Comparison of ENCODE assay signal across 10 cellular contexts in the genomic region with DNA sequence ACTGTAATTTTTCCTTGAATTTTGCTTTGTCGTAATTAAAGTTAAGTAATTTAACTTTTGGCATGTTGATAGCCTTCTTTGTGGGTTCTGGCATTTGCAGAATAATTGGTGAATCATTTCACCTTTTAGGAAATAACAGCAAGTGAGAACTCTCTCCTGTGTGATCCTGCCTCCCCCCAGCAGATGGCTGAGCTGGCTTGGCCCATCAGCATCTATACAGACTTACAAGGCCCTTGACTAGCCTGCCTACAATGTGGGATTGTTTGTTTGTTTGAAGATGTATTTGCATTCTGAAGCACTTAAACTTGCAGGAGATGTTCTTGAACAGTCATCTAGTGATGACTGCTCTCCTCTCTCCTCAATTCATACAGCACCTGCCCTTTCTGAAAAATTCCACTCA. TPM values are rescaled to one million over a fixed set of nuclear protein-coding genes. Genes with fewer than 3 reads are reported as not detected.
A peak's percentile ranks its signal among the peaks of the same experiment; 100 is the strongest.
DNase-seq lines count a peak whose midpoint lies in the region; TF ChIP-seq lines count a peak whose summit lies in the region.
"Had no signal": no experiment of that assay in that cellular context is flagged by ENCODE, and none has a peak within 500 bp of the region (broad histone marks: within the 10 kb centered on the region; RNA-seq: fewer than 3 reads in every experiment).

No MANE protein-coding gene starts in this region.

- peaks cover 4% of the 10 kb centered on the region for H3F3A ChIP-seq in smooth muscle cell (ENCODE audit: low read depth)

- H3K79me2 ChIP-seq in mammary epithelial cell (ENCODE audit: insufficient read depth, low read length) (peaks cover 2% of the 10 kb centered on the region), smooth muscle cell (ENCODE audit: low read depth) (no peaks in the 10 kb centered on the region)

- TF ChIP-seq CTCF in mammary epithelial cell (conservative IDR thresholded peaks at IDR 0.05 in 1 of 2, IDR thresholded peaks at IDR 0.05 in 1 of 2; ENCODE audit: extremely low read depth in 1 of 2, insufficient read depth in 1 of 2, low read depth in 1 of 2, low read length in 2 of 2): peak in 1 of 2 donors; percentile 19
- no peak for TF ChIP-seq CTCF in breast epithelium (IDR thresholded peaks at IDR 0.05)
- TF ChIP-seq CTCF in epithelial cell of esophagus (IDR thresholded peaks at IDR 0.05; ENCODE audit: insufficient read depth, low read depth, low read length, missing control alignments): no peak
- TF ChIP-seq CTCF in smooth muscle cell (IDR thresholded peaks at IDR 0.05; ENCODE audit: borderline replicate concordance, insufficient read depth, poor library complexity, severe bottlenecking): peak; percentile 20
- TF ChIP-seq CTCF in esophagus muscularis mucosa (IDR thresholded peaks at IDR 0.05): no peak
- TF ChIP-seq CTCF in tibial nerve (IDR thresholded peaks at IDR 0.05): no peak

- DNase-seq in mammary epithelial cell: peak; percentile 16
- no peak for DNase-seq in breast epithelium (ENCODE audit: low spot score in 2 of 2)
- peak; percentile 83 for DNase-seq in NCI-H510A treated with DMSO at 0.1 percent for 48 hours (lab: John Stamatoyannopoulos, UW)
- peak; percentile 29 for DNase-seq in epithelial cell of esophagus (ENCODE audit: low read depth)
- DNase-seq in smooth muscle cell (lab: John Stamatoyannopoulos, UW; ENCODE audit: unreplicated experiment): no peak
- no peak for DNase-seq in esophagus muscularis mucosa (ENCODE audit: extremely low spot score)
- no peak for DNase-seq in OCI-M1 (lab: John Stamatoyannopoulos, UW)
- no peak for DNase-seq in tibial nerve (ENCODE audit: low spot score in 2 of 2)
- DNase-seq: MM.1S had no signal

- H2AFZ ChIP-seq in mammary epithelial cell (ENCODE audit: low read depth, low read length) (no peak overlapping the region), smooth muscle cell (ENCODE audit: low read depth) (no peak overlapping the region)

- CTCF ChIA-PET in mammary epithelial cell (lab: Charles Lee; ENCODE audit: low non-redundant PET): no interaction called here

- TF ChIP-seq POLR2A in breast epithelium (IDR thresholded peaks at IDR 0.05) (no peak), esophagus muscularis mucosa (IDR thresholded peaks at IDR 0.05; ENCODE audit: low read depth) (no peak), tibial nerve (IDR thresholded peaks at IDR 0.05) (no peak)

- no peak overlapping the region for H3K27ac ChIP-seq in mammary epithelial cell (ENCODE audit: insufficient read depth, low read depth, low read length)
- no peak overlapping the region for H3K27ac ChIP-seq in breast epithelium
- no peak overlapping the region for H3K27ac ChIP-seq in smooth muscle cell (ENCODE audit: low read depth)
- H3K27ac ChIP-seq in esophagus muscularis mucosa (replicated peaks in 1 of 4): no peak overlapping the region
- H3K27ac ChIP-seq in tibial nerve: no peak overlapping the region
- H3K27ac ChIP-seq: right atrium auricular region had no signal

- H3K4me1 ChIP-seq in mammary epithelial cell (ENCODE audit: insufficient read depth, low read length) (peaks cover 10% of the 10 kb centered on the region), breast epithelium (no peaks in the 10 kb centered on the region), smooth muscle cell (ENCODE audit: low read depth) (no peaks in the 10 kb centered on the region), esophagus muscularis mucosa (peaks cover 13 to 29% (median 26%) of the 10 kb centered on the region in 4 donors), tibial nerve (no peaks in the 10 kb centered on the region)
- H3K4me1 ChIP-seq: right atrium auricular region had no signal

- H3K9me3 ChIP-seq in mammary epithelial cell (replicated peaks; ENCODE audit: insufficient read depth, low read length) (no peaks in the 10 kb centered on the region), breast epithelium (no peaks in the 10 kb centered on the region), smooth muscle cell (replicated peaks; ENCODE audit: low read depth) (no peaks in the 10 kb centered on the region), esophagus muscularis mucosa (no peaks in the 10 kb centered on the region), tibial nerve (no peaks in the 10 kb centered on the region)
- H3K9me3 ChIP-seq: right atrium auricular region had no signal

- intact Hi-C loops in mammary epithelial cell (cut with micrococcal nuclease): no loop called here
- intact Hi-C loops in breast epithelium (cut with DNase I; ENCODE audit: low total_unique reads): no loop called here
- intact Hi-C loops in esophagus muscularis mucosa (cut with DNase I): no loop called here

- dilution Hi-C loops in mammary epithelial cell (cut with HindIII; ENCODE audit: low sequenced_read_pairs): no loop called here

- TF ChIP-seq EP300 in esophagus muscularis mucosa (IDR thresholded peaks at IDR 0.05): no peak
- TF ChIP-seq EP300 in tibial nerve (IDR thresholded peaks at IDR 0.05): no peak

- H3K4me3 ChIP-seq in mammary epithelial cell (replicated peaks in 1 of 3; ENCODE audit: insufficient read depth in 1 of 3, low read depth in 2 of 3, low read length in 3 of 3) (no peak overlapping the region), breast epithelium (no peak overlapping the region), epithelial cell of esophagus (ENCODE audit: low read length) (no peak overlapping the region), smooth muscle cell (no peak overlapping the region), esophagus muscularis mucosa (no peak overlapping the region), tibial nerve (no peak overlapping the region)
- H3K4me3 ChIP-seq: right atrium auricular region had no signal

- in situ Hi-C loops in mammary epithelial cell (cut with MboI; ENCODE audit: low sequenced_read_pairs in 2 of 2): no loop called here

- H3K36me3 ChIP-seq in mammary epithelial cell (ENCODE audit: insufficient read depth, low read length): peaks cover 2% of the 10 kb centered on the region
- peaks cover 6% of the 10 kb centered on the region for H3K36me3 ChIP-seq in breast epithelium
- no peaks in the 10 kb centered on the region for H3K36me3 ChIP-seq in smooth muscle cell (ENCODE audit: low read depth)
- peaks cover 18 to 58% (median 46%) of the 10 kb centered on the region in 4 donors for H3K36me3 ChIP-seq in esophagus muscularis mucosa
- peaks cover 0 to 61% (median 1%) of the 10 kb centered on the region in 3 donors for H3K36me3 ChIP-seq in tibial nerve

- H3K4me2 ChIP-seq in mammary epithelial cell (ENCODE audit: insufficient read depth, low read depth, low read length) (no peak overlapping the region), smooth muscle cell (no peak overlapping the region)

- H3K9ac ChIP-seq in mammary epithelial cell (ENCODE audit: insufficient read depth, low read length): no peak overlapping the region
- H3K9ac ChIP-seq in smooth muscle cell (ENCODE audit: low read depth): no peak overlapping the region

- no peaks in the 10 kb centered on the region for H3K27me3 ChIP-seq in mammary epithelial cell (ENCODE audit: insufficient read depth, low read length)
- no peaks in the 10 kb centered on the region for H3K27me3 ChIP-seq in breast epithelium
- no peaks in the 10 kb centered on the region for H3K27me3 ChIP-seq in smooth muscle cell (ENCODE audit: low read depth)
- H3K27me3 ChIP-seq in esophagus muscularis mucosa: no peaks in the 10 kb centered on the region
- H3K27me3 ChIP-seq in tibial nerve: no peaks in the 10 kb centered on the region
- H3K27me3 ChIP-seq: right atrium auricular region had no signal

- no peaks in the 10 kb centered on the region for H4K20me1 ChIP-seq in mammary epithelial cell (ENCODE audit: insufficient read depth, low read length)
- H4K20me1 ChIP-seq in smooth muscle cell (ENCODE audit: low read depth): peaks cover 40% of the 10 kb centered on the region

- 92% methylated on average over 1 of the region's 1 CpG for WGBS in mammary epithelial cell (ENCODE audit: low coverage, missing lambda C conversion rate)
- WGBS in smooth muscle cell (ENCODE audit: low lambda C conversion rate): 83% methylated on average over 1 of the region's 1 CpG
- WGBS in esophagus muscularis mucosa: 91% methylated on average over 1 of the region's 1 CpG
- WGBS in tibial nerve, 2 donors: 86 to 97% methylated on average over 1 of the region's 1 CpG

- no TSS peak for BruUV-seq in mammary epithelial cell (replicated peaks; lab: Mats Ljungman, UMichigan)

RNA-seq across cellular contexts. Expression of a gene that starts 55.9 kb away (rescaled TPM):
- total RNA-seq in mammary epithelial cell: 10 to 100 TPM; 16.8 to 17.4 TPM
- 8.8 TPM for polyA plus RNA-seq in mammary epithelial cell
- polyA minus RNA-seq in mammary epithelial cell: 10.4 TPM
- total RNA-seq in breast epithelium: 10 to 100 TPM; 15.0 to 24.0 (median 17.7) TPM
- 29.8 and 33.6 TPM in 2 replicates for total RNA-seq in smooth muscle cell
- polyA plus RNA-seq in smooth muscle cell: 19.1 and 19.8 TPM in 2 replicates
- 10 to 100 TPM; 16.2 to 23.2 (median 19.5) TPM for total RNA-seq in esophagus muscularis mucosa
- 10 to 100 TPM in 3 of 4 donors, 1 to 10 TPM in 1; 8.8 to 16.2 (median 13.7) TPM for total RNA-seq in tibial nerve

RNA-seq across cellular contexts. Expression of a gene that starts 56.8 kb away (rescaled TPM):
- total RNA-seq in mammary epithelial cell: 10 to 100 TPM; 23.0 to 32.7 TPM
- 28.8 TPM for polyA plus RNA-seq in mammary epithelial cell
- 27.1 TPM for polyA minus RNA-seq in mammary epithelial cell
- total RNA-seq in breast epithelium: 10 to 100 TPM; 10.7 to 17.0 (median 16.5) TPM
- total RNA-seq in smooth muscle cell: 16.2 and 19.5 TPM in 2 replicates
- polyA plus RNA-seq in smooth muscle cell: 30.5 and 39.0 TPM in 2 replicates
- total RNA-seq in esophagus muscularis mucosa: 10 to 100 TPM; 12.6 to 21.2 (median 16.3) TPM
- total RNA-seq in tibial nerve: 10 to 100 TPM; 10.9 to 28.5 (median 14.7) TPM

Comparison
In these comparisons a context has a peak if more than half of its experiments do, and no peak if none do; other contexts are left out.
1. DNase-seq: peak in mammary epithelial cell (single experiment), NCI-H510A treated with DMSO at 0.1 percent for 48 hours (single experiment) and epithelial cell of esophagus (single experiment); none in breast epithelium (0 of 2), smooth muscle cell (single experiment), esophagus muscularis mucosa (single experiment), OCI-M1 (single experiment) and tibial nerve (0 of 2).